In genomic region chr3:128011140-128011539, GRCh38 we compare ENCODE assay signal across 8 cellular contexts. TPM values are rescaled to one million over a fixed set of nuclear protein-coding genes. Genes with fewer than 3 reads are reported as not detected.
DNase-seq lines count a peak whose midpoint lies in the region; ATAC-seq and TF ChIP-seq lines count a peak whose summit lies in the region.

No MANE protein-coding gene starts in this region.

- peak; percentile 86 to 87 for DNase-seq in Caco-2
- peak; percentile 85 for DNase-seq in HT-29 (ENCODE audit: low spot score)
- DNase-seq in Peyer's patch, result peak in 2 of 3 donors; percentile 58 to 67
- peak; percentile 29 to 55 for DNase-seq in fibroblast of lung (ENCODE audit: low read depth in 2 of 2)
- DNase-seq in stimulated activated CD4-positive, alpha-beta T cell treated with anti-CD3 and anti-CD28 coated beads, TNF-alpha, amount 100 ng/mL, for 24 hours (ENCODE audit: low read depth in 3 of 3), result peak in 2 of 3 experiments; percentile 6 to 10
- DNase-seq in middle frontal gyrus (ENCODE audit: extremely low spot score, low spot score), result no peak
- DNase-seq in CD14-positive monocyte (ENCODE audit: low spot score), result no peak

- POLR2A ChIA-PET in Caco-2 (lab: Charles Lee), result no interaction called here

- H2AFZ ChIP-seq in fibroblast of lung (ENCODE audit: low read length), result no peak overlapping the region

- no TSS peak for BruUV-seq in Caco-2 (replicated peaks; lab: Mats Ljungman, UMichigan)

- no peaks in the 10 kb centered on the region for H3K4me1 ChIP-seq in Caco-2
- H3K4me1 ChIP-seq in Peyer's patch, result peaks cover 0 to 4% (median 0%) of the 10 kb centered on the region in 4 donors
- H3K4me1 ChIP-seq in fibroblast of lung (ENCODE audit: control insufficient read depth, extremely low read depth, insufficient read depth, low read length), result no peaks in the 10 kb centered on the region

- H3K9me3 ChIP-seq in Caco-2 (no peaks in the 10 kb centered on the region), Peyer's patch (no peaks in the 10 kb centered on the region), fibroblast of lung (ENCODE audit: control insufficient read depth, insufficient read depth, low read depth, low read length) (no peaks in the 10 kb centered on the region)

- H3K4me3 Mint-ChIP-seq in Caco-2 (ENCODE audit: unreplicated experiment) (peak overlapping the region; percentile 39), CD14-positive monocyte (no peak overlapping the region)

- H3K4me2 ChIP-seq in fibroblast of lung (ENCODE audit: extremely low read depth, insufficient read depth, low read length), result no peak overlapping the region

- H3K36me3 Mint-ChIP-seq in Caco-2 (ENCODE audit: insufficient read depth, unreplicated experiment) (no peaks in the 10 kb centered on the region), CD14-positive monocyte (no peaks in the 10 kb centered on the region)

- peak overlapping the region; percentile 39 for H3K27ac Mint-ChIP-seq in Caco-2 (ENCODE audit: unreplicated experiment)
- no peak overlapping the region for H3K27ac Mint-ChIP-seq in CD14-positive monocyte

- H3K27me3 Mint-ChIP-seq in Caco-2 (ENCODE audit: insufficient read depth, unreplicated experiment), result no peaks in the 10 kb centered on the region
- H3K27me3 Mint-ChIP-seq in CD14-positive monocyte (ENCODE audit: low read depth in 3 of 3), result peaks cover 2 to 17% (median 11%) of the 10 kb centered on the region in 3 donors

- CTCF ChIA-PET in Caco-2 (lab: Charles Lee), result interaction anchor here (0.9 to 1.5 kb wide), 3 partner anchors 13 to 122 kb away, joined by 4 to 5 read pairs (median 4); no protein-coding TSS in a partner anchor

- no peaks in the 10 kb centered on the region for H3K79me2 ChIP-seq in fibroblast of lung (ENCODE audit: control insufficient read depth, insufficient read depth, low read length)

- no peaks in the 10 kb centered on the region for H4K20me1 ChIP-seq in fibroblast of lung (ENCODE audit: control insufficient read depth, extremely low read depth, insufficient read depth, low read length)

- H3K27me3 ChIP-seq in Caco-2 (replicated peaks; ENCODE audit: control insufficient read depth, insufficient read depth, low read length) (no peaks in the 10 kb centered on the region), Peyer's patch (no peaks in the 10 kb centered on the region), fibroblast of lung (ENCODE audit: control insufficient read depth, insufficient read depth, low read length) (no peaks in the 10 kb centered on the region)

- no peak overlapping the region for H3K9ac ChIP-seq in fibroblast of lung (ENCODE audit: insufficient read depth, low read length)

- H3K4me1 Mint-ChIP-seq in Caco-2 (ENCODE audit: low read depth, unreplicated experiment), result peaks cover 16% of the 10 kb centered on the region
- no peaks in the 10 kb centered on the region for H3K4me1 Mint-ChIP-seq in CD14-positive monocyte

- intact Hi-C loops in Caco-2 (cut with micrococcal nuclease; ENCODE audit: unreplicated experiment) (loop anchor here (1.0 kb wide), 1 partner anchor 40 kb away; no protein-coding TSS in a partner anchor), CD14-positive monocyte (cut with micrococcal nuclease) (no loop called here)

- H3K9me3 Mint-ChIP-seq in Caco-2 (ENCODE audit: unreplicated experiment), result no peaks in the 10 kb centered on the region
- peaks cover 0 to 3% (median under 1%) of the 10 kb centered on the region in 7 donors for H3K9me3 Mint-ChIP-seq in CD14-positive monocyte

- ATAC-seq in GM19035 (IDR thresholded peaks at IDR 0.05; ENCODE audit: unreplicated experiment), result no peak

- TF ChIP-seq CTCF in Caco-2 (IDR thresholded peaks at IDR 0.05; ENCODE audit: insufficient read depth in 1 of 2, low read depth in 1 of 2, low read length in 1 of 2, severe bottlenecking in 1 of 2, unreplicated experiment in 1 of 2) (peak; percentile 39 to 86), Peyer's patch (IDR thresholded peaks at IDR 0.05) (peak in 4 of 6 experiments; percentile 16 to 37 (median 25)), fibroblast of lung (conservative IDR thresholded peaks at IDR 0.05 in 1 of 2, IDR thresholded peaks at IDR 0.05 in 1 of 2; ENCODE audit: low read depth in 1 of 2, low read length in 2 of 2) (peak; percentile 19 to 51), CD14-positive monocyte (IDR thresholded peaks at IDR 0.05) (no peak)

- no peaks in the 10 kb centered on the region for H3K36me3 ChIP-seq in Caco-2 (ENCODE audit: control insufficient read depth, insufficient read depth, low read length)
- H3K36me3 ChIP-seq in Peyer's patch, result no peaks in the 10 kb centered on the region
- H3K36me3 ChIP-seq in fibroblast of lung (ENCODE audit: control insufficient read depth, insufficient read depth, low read length), result no peaks in the 10 kb centered on the region

- H3K27ac ChIP-seq in Peyer's patch, result no peak overlapping the region
- no peak overlapping the region for H3K27ac ChIP-seq in fibroblast of lung (ENCODE audit: insufficient read depth, low read length)

- H3K4me3 ChIP-seq in Caco-2 (ENCODE audit: low read depth, low read length) (no peak overlapping the region), Peyer's patch (no peak overlapping the region), fibroblast of lung (replicated peaks in 1 of 4; ENCODE audit: control extremely low read depth in 1 of 4, insufficient read depth in 1 of 4, low read depth in 3 of 4, low read length in 4 of 4) (peak overlapping the region in 1 of 4 experiments; percentile 35)

- TF ChIP-seq POLR2A in Peyer's patch (IDR thresholded peaks at IDR 0.05), result no peak

RNA-seq across cellular contexts. Expression of gene SEC61A1, which starts 41.1 kb away (rescaled TPM):
- 176 and 178 TPM in 2 replicates for total RNA-seq in Caco-2 (2022)
- total RNA-seq in HT-29 (2014; rRNA removed; shearing (Covaris generic)), result 248 and 249 TPM in 2 replicates
- total RNA-seq in Peyer's patch, result 100 to 1,000 TPM in 3 of 4 donors, 10 to 100 TPM in 1; 75.1 to 139 (median 124) TPM
- total RNA-seq in fibroblast of lung, result 228 and 398 TPM in 2 replicates
- 509 and 525 TPM in 2 replicates for polyA plus RNA-seq in fibroblast of lung
- polyA plus RNA-seq in fibroblast of lung (2012), result 366 and 412 TPM in 2 replicates
- polyA minus RNA-seq in fibroblast of lung (ENCODE audit: low replicate concordance), result 711 and 936 TPM in 2 replicates
- 100 to 1,000 TPM; 114 to 136 TPM for polyA plus RNA-seq in CD14-positive monocyte

Comparison
In these comparisons a context has a peak if more than half of its experiments do, and no peak if none do; other contexts are left out.
1. DNase-seq: peak in Caco-2 (2 of 2), HT-29 (single experiment), Peyer's patch (2 of 3), fibroblast of lung (2 of 2) and stimulated activated CD4-positive, alpha-beta T cell treated with anti-CD3 and anti-CD28 coated beads, TNF-alpha, amount 100 ng/mL, for 24 hours (2 of 3); none in middle frontal gyrus (single experiment) and CD14-positive monocyte (single experiment).